Comparison of ENCODE assay signal across 2 cellular contexts in genomic region chr1:201486158-201486557, GRCh38.
TF ChIP-seq lines count a peak whose summit lies in the region.

No MANE protein-coding gene starts in this region.

TF ChIP-seq in liver, 16 proteins besides CTCF, POLR2A, EP300 and RAD21:
- TF ChIP-seq RXRA (IDR thresholded peaks at IDR 0.05) (no peak), HNF4G (IDR thresholded peaks at IDR 0.05) (no peak), REST (IDR thresholded peaks at IDR 0.05) (no peak), NR2F2 (IDR thresholded peaks at IDR 0.05) (peak; percentile 26), TAF1 (conservative IDR thresholded peaks at IDR 0.05) (no peak), ZBTB33 (IDR thresholded peaks at IDR 0.05) (no peak), SP1 (IDR thresholded peaks at IDR 0.05) (no peak), ATF3 (IDR thresholded peaks at IDR 0.05) (no peak)

TF ChIP-seq in HepG2, 621 proteins besides CTCF, POLR2A, EP300 and RAD21:
- no peak for TF ChIP-seq ZNF33B (CRISPR knock-in tag; IDR thresholded peaks at IDR 0.05)
- TF ChIP-seq SPEN (CRISPR knock-in tag; IDR thresholded peaks at IDR 0.05; ENCODE audit: low read depth) = no peak
- no peak for TF ChIP-seq ZNF75D (CRISPR knock-in tag; IDR thresholded peaks at IDR 0.05; ENCODE audit: borderline replicate concordance)
- TF ChIP-seq, protein P1, sequence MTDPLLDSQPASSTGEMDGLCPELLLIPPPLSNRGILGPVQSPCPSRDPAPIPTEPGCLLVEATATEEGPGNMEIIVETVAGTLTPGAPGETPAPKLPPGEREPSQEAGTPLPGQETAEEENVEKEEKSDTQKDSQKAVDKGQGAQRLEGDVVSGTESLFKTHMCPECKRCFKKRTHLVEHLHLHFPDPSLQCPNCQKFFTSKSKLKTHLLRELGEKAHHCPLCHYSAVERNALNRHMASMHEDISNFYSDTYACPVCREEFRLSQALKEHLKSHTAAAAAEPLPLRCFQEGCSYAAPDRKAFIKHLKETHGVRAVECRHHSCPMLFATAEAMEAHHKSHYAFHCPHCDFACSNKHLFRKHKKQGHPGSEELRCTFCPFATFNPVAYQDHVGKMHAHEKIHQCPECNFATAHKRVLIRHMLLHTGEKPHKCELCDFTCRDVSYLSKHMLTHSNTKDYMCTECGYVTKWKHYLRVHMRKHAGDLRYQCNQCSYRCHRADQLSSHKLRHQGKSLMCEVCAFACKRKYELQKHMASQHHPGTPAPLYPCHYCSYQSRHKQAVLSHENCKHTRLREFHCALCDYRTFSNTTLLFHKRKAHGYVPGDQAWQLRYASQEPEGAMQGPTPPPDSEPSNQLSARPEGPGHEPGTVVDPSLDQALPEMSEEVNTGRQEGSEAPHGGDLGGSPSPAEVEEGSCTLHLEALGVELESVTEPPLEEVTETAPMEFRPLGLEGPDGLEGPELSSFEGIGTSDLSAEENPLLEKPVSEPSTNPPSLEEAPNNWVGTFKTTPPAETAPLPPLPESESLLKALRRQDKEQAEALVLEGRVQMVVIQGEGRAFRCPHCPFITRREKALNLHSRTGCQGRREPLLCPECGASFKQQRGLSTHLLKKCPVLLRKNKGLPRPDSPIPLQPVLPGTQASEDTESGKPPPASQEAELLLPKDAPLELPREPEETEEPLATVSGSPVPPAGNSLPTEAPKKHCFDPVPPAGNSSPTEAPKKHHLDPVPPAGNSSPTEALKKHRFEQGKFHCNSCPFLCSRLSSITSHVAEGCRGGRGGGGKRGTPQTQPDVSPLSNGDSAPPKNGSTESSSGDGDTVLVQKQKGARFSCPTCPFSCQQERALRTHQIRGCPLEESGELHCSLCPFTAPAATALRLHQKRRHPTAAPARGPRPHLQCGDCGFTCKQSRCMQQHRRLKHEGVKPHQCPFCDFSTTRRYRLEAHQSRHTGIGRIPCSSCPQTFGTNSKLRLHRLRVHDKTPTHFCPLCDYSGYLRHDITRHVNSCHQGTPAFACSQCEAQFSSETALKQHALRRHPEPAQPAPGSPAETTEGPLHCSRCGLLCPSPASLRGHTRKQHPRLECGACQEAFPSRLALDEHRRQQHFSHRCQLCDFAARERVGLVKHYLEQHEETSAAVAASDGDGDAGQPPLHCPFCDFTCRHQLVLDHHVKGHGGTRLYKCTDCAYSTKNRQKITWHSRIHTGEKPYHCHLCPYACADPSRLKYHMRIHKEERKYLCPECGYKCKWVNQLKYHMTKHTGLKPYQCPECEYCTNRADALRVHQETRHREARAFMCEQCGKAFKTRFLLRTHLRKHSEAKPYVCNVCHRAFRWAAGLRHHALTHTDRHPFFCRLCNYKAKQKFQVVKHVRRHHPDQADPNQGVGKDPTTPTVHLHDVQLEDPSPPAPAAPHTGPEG (CRISPR knock-in tag; IDR thresholded peaks at IDR 0.05) = no peak
- no peak for TF ChIP-seq ZNF563 (CRISPR knock-in tag; IDR thresholded peaks at IDR 0.05)
TF ChIP-seq in HepG2: peak in this region for 0.
